In genomic region chr5:159207616-159208507, GRCh38 we compare ENCODE assay signal across 8 cellular contexts.
A peak's percentile ranks its signal among the peaks of the same experiment; 100 is the strongest.
DNase-seq lines count a peak whose midpoint lies in the region; ATAC-seq and TF ChIP-seq lines count a peak whose summit lies in the region.

No MANE protein-coding gene starts in this region.

- peak overlapping the region; percentile 78 for H3K4me3 ChIP-seq in astrocyte of the cerebellum (ENCODE audit: low read depth, low read length)
- H3K4me3 ChIP-seq in retinal pigment epithelial cell (ENCODE audit: low read length), result peak overlapping the region; percentile 83

- in situ Hi-C loops in GM13977 (cut with MboI; ENCODE audit: low pct_unique_long_range_greater_than_20kb, low sequenced_read_pairs, unreplicated experiment) (no loop called here), astrocyte of the cerebellum (cut with HindIII; ENCODE audit: low sequenced_read_pairs) (no loop called here)

- DNase-seq in GM13977 (ENCODE audit: low spot score) (peak; percentile 74), NCI-H1417 treated with DMSO at 0.1 percent for 48 hours (lab: John Stamatoyannopoulos, UW) (peak; percentile 13), T-helper 9 cell (peak; percentile 70), astrocyte of the cerebellum (ENCODE audit: low read depth) (peak; percentile 80), hippocampal formation (lab: John Stamatoyannopoulos, UW) (peak; percentile 65 to 79), retinal pigment epithelial cell (ENCODE audit: low read depth) (no peak)

- TF ChIP-seq CTCF in GM13977 (IDR thresholded peaks at IDR 0.05; ENCODE audit: extremely low read depth, insufficient read depth, missing control alignments) (no peak), astrocyte of the cerebellum (IDR thresholded peaks at IDR 0.05; ENCODE audit: low read depth, low read length, missing control alignments) (peak; percentile 5), retinal pigment epithelial cell (conservative IDR thresholded peaks at IDR 0.05; ENCODE audit: low read depth, low read length) (peak; percentile 0)

- ATAC-seq in HG02678 (IDR thresholded peaks at IDR 0.05; ENCODE audit: unreplicated experiment), result peak; percentile 51
- ATAC-seq in HG02840 (IDR thresholded peaks at IDR 0.05; ENCODE audit: low FRiP score, unreplicated experiment), result no peak
